Comparison of ENCODE assay signal across 9 cellular contexts in genomic region chr13:74575729-74576125, GRCh38.
DNase-seq lines count a peak whose midpoint lies in the region; ATAC-seq lines count a peak whose summit lies in the region.
"Had no signal": no experiment of that assay in that cellular context is flagged by ENCODE, and none has a peak within 500 bp of the region (broad histone marks: within the 10 kb centered on the region; RNA-seq: fewer than 3 reads in every experiment).

No MANE protein-coding gene starts in this region.

- H3K9me3 ChIP-seq in endocrine pancreas (ENCODE audit: control insufficient read depth, low read length), result no peaks in the 10 kb centered on the region

- peak overlapping the region; percentile 23 for H3K9ac ChIP-seq in endocrine pancreas (ENCODE audit: control insufficient read depth, insufficient read depth, low read length)
- H3K9ac ChIP-seq: KMS-11 had no signal

- H3K4me1 ChIP-seq in endocrine pancreas (ENCODE audit: control insufficient read depth, insufficient read depth, low read length), result no peaks in the 10 kb centered on the region

- ATAC-seq in HG03565 (IDR thresholded peaks at IDR 0.05; ENCODE audit: unreplicated experiment), result no peak

- DNase-seq in ELR (ENCODE audit: low read depth), result peak; percentile 68
- peak; percentile 47 for DNase-seq in NCI-H1092 (lab: John Stamatoyannopoulos, UW)
- DNase-seq in activated T-cell treated with anti-CD3 and anti-CD28 coated beads for 1 hour (ENCODE audit: low read depth), result peak; percentile 31
- DNase-seq in medulla oblongata (ENCODE audit: extremely low spot score), result peak; percentile 66
- DNase-seq in stimulated activated CD4-positive, alpha-beta T cell treated with anti-CD3 and anti-CD28 coated beads, TNF-alpha, amount 100 ng/mL, for 24 hours (ENCODE audit: low read depth in 3 of 3), result peak; percentile 3 to 49 (median 11)
- no peak for DNase-seq in RKO (ENCODE audit: low spot score)

- H3K36me3 ChIP-seq in endocrine pancreas (ENCODE audit: control insufficient read depth, insufficient read depth, low read length), result no peaks in the 10 kb centered on the region

- peak overlapping the region; percentile 55 for H3K4me3 ChIP-seq in endocrine pancreas (ENCODE audit: control insufficient read depth, insufficient read depth, low read length)

- no peaks in the 10 kb centered on the region for H3K27me3 ChIP-seq in endocrine pancreas (ENCODE audit: control insufficient read depth, insufficient read depth, low read length)
